Comparison of ENCODE assay signal across 24 cellular contexts in the genomic region with DNA sequence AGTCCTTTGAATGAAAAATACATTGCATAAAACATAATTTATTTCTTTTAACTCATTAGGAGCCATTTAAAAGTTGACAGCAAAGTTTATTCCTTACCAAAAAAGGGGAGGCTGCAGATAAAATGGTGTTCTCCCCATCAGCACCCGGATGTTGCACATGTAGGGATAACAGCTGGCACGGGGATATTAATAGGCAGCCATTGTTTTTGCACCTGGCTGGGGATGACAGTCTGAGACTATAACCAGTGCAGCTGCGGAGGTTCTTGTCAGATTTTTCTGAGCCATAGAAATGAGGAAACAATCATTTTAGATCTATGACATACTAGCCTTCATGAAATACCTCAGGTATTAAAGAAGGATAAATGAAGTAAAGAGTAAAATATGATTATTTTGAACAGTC. TPM values are rescaled to one million over a fixed set of nuclear protein-coding genes. Genes with fewer than 3 reads are reported as not detected.
DNase-seq lines count a peak whose midpoint lies in the region; ATAC-seq, FAIRE-seq and TF ChIP-seq lines count a peak whose summit lies in the region.
"Had no signal": no experiment of that assay in that cellular context is flagged by ENCODE, and none has a peak within 500 bp of the region (broad histone marks: within the 10 kb centered on the region; RNA-seq: fewer than 3 reads in every experiment).

No MANE protein-coding gene starts in this region.

- no peaks in the 10 kb centered on the region for H3K27me3 Mint-ChIP-seq in activated CD4-positive, alpha-beta T cell treated with anti-CD3 and anti-CD28 coated beads, Interleukin-2, amount 10 ng/mL, durations not matched to agents 7 days and 5 days

- H3K4me1 ChIP-seq in pancreas = no peaks in the 10 kb centered on the region
- no peaks in the 10 kb centered on the region for H3K4me1 ChIP-seq in esophagus muscularis mucosa
- H3K4me1 ChIP-seq: breast epithelium, vagina had no signal

- intact Hi-C loops in pancreas (cut with DNase I) (no loop called here), esophagus muscularis mucosa (cut with DNase I) (no loop called here)

- no peak overlapping the region for H3K4me3 Mint-ChIP-seq in activated CD4-positive, alpha-beta T cell treated with anti-CD3 and anti-CD28 coated beads, Interleukin-2, amount 10 ng/mL, durations not matched to agents 7 days and 5 days

- H3K9me3 ChIP-seq in pancreas (no peaks in the 10 kb centered on the region), esophagus muscularis mucosa (peaks cover 0 to 5% (median 2%) of the 10 kb centered on the region in 4 donors)
- H3K9me3 ChIP-seq: vagina had no signal

- FAIRE-seq in pancreas (lab: Jason Lieb, UNC) = no peak
- FAIRE-seq: GM19239, H1 had no signal

- H3K27me3 ChIP-seq in pancreas (no peaks in the 10 kb centered on the region), esophagus muscularis mucosa (no peaks in the 10 kb centered on the region)
- H3K27me3 ChIP-seq: breast epithelium, vagina had no signal

- CTCF ChIA-PET in activated CD4-positive, alpha-beta T cell treated with anti-CD3 and anti-CD28 coated beads, Interleukin-2, amount 10 ng/mL, durations not matched to agents 7 days and 5 days (lab: Charles Lee) = no interaction called here
- CTCF ChIA-PET in GM10248 (lab: Yijun Ruan, JAX) = interaction anchor here (1.1 to 1.4 kb wide), 2 partner anchors 14 to 250 kb away, joined by 3 to 4 read pairs; no protein-coding TSS in a partner anchor

- H3K9me3 Mint-ChIP-seq in activated CD4-positive, alpha-beta T cell treated with anti-CD3 and anti-CD28 coated beads, Interleukin-2, amount 10 ng/mL, durations not matched to agents 7 days and 5 days = peaks cover 16% of the 10 kb centered on the region

- H3K36me3 Mint-ChIP-seq in activated CD4-positive, alpha-beta T cell treated with anti-CD3 and anti-CD28 coated beads, Interleukin-2, amount 10 ng/mL, durations not matched to agents 7 days and 5 days (ENCODE audit: low read depth) = peaks cover 22% of the 10 kb centered on the region

- POLR2A ChIA-PET in activated CD4-positive, alpha-beta T cell treated with anti-CD3 and anti-CD28 coated beads, Interleukin-2, amount 10 ng/mL, durations not matched to agents 7 days and 5 days (lab: Charles Lee) = no interaction called here
- POLR2A ChIA-PET in GM10248 (lab: Yijun Ruan, JAX) = no interaction called here

- no peak overlapping the region for H3K27ac ChIP-seq in pancreas
- no peak overlapping the region for H3K27ac ChIP-seq in esophagus muscularis mucosa (replicated peaks in 1 of 4)
- H3K27ac ChIP-seq: breast epithelium, vagina had no signal

- H3K36me3 ChIP-seq in pancreas (no peaks in the 10 kb centered on the region), esophagus muscularis mucosa (no peaks in the 10 kb centered on the region)
- H3K36me3 ChIP-seq: breast epithelium, vagina had no signal

- DNase-seq in activated CD4-positive, alpha-beta T cell treated with anti-CD3 and anti-CD28 coated beads, Interleukin-2, amount 10 ng/mL, durations not matched to agents 7 days and 5 days = no peak
- no peak for DNase-seq in activated CD4-positive, alpha-beta T cell treated with anti-CD3 and anti-CD28 coated beads, Interleukin-2, amount 50 U/mL, for 1 hour
- DNase-seq in NCI-H1417 (lab: John Stamatoyannopoulos, UW) (peak in 2 of 3 experiments; percentile 89 to 98), RPMI8226 (peak; percentile 27), OCI-M2 (lab: John Stamatoyannopoulos, UW; ENCODE audit: unreplicated experiment) (no peak), pancreas (no peak), GM10248 (ENCODE audit: extremely low spot score) (no peak), esophagus muscularis mucosa (ENCODE audit: extremely low spot score) (no peak)
- DNase-seq: activated CD4-positive, CD25-positive, alpha-beta regulatory T cell treated with anti-CD3 and anti-CD28 coated beads, Interleukin-2, amount 50 U/mL, for 72 hours; CD8-positive, alpha-beta memory T cell; cortex of kidney; islet precursor cell; KG1; NCI-H1694 treated with DMSO at 0.1 percent for 48 hours; NCI-H82; right cardiac atrium; T1000 had no signal

- no peak for TF ChIP-seq EP300 in esophagus muscularis mucosa (IDR thresholded peaks at IDR 0.05)

- ATAC-seq in pancreas = no peak
- ATAC-seq: Panc1, right cardiac atrium, SK-N-SH treated with all-trans-retinoic acid at 6 μM for 48 hours had no signal

- H3K27ac Mint-ChIP-seq in activated CD4-positive, alpha-beta T cell treated with anti-CD3 and anti-CD28 coated beads, Interleukin-2, amount 10 ng/mL, durations not matched to agents 7 days and 5 days = peak overlapping the region; percentile 89

- no peak for TF ChIP-seq CTCF in pancreas (IDR thresholded peaks at IDR 0.05)
- no peak for TF ChIP-seq CTCF in GM10248 (IDR thresholded peaks at IDR 0.05; ENCODE audit: control extremely low read depth, extremely low read depth, low read depth, missing control alignments)
- TF ChIP-seq CTCF in esophagus muscularis mucosa (IDR thresholded peaks at IDR 0.05) = no peak

- no peak overlapping the region for H3K4me3 ChIP-seq in pancreas
- no peak overlapping the region for H3K4me3 ChIP-seq in esophagus muscularis mucosa
- H3K4me3 ChIP-seq: breast epithelium, lung, vagina had no signal

- whole genome bisulfite sequencing in pancreas, 2 donors = 76 to 77% methylated on average over 3 of the region's 3 CpGs
- WGBS in esophagus muscularis mucosa = 66% methylated on average over 3 of the region's 3 CpGs

- H3K4me1 Mint-ChIP-seq in activated CD4-positive, alpha-beta T cell treated with anti-CD3 and anti-CD28 coated beads, Interleukin-2, amount 10 ng/mL, durations not matched to agents 7 days and 5 days = peaks cover 67% of the 10 kb centered on the region

- no peak for TF ChIP-seq POLR2A in esophagus muscularis mucosa (IDR thresholded peaks at IDR 0.05; ENCODE audit: low read depth)

RNA-seq across cellular contexts. Expression of a gene that starts 20.1 kb away (rescaled TPM):
- 10 to 100 TPM; 59.2 to 60.1 TPM for total RNA-seq in activated CD4-positive, alpha-beta T cell treated with anti-CD3 and anti-CD28 coated beads, Interleukin-2, amount 10 ng/mL, durations not matched to agents 7 days and 5 days
- total RNA-seq in pancreas (10 to 100 TPM in 2 of 6 donors, 1 to 10 TPM in 4; 6.6 to 16.3 (median 7.6) TPM), esophagus muscularis mucosa (10 to 100 TPM; 43.2 to 68.4 (median 52.4) TPM)
- 1 to 10 TPM; 3.2 to 4.3 TPM for polyA plus RNA-seq in pancreas

Comparison
In these comparisons a context has a peak if more than half of its experiments do, and no peak if none do; other contexts are left out.
1. DNase-seq: peak in NCI-H1417 (2 of 3) and RPMI8226 (single experiment); none in activated CD4-positive, alpha-beta T cell treated with anti-CD3 and anti-CD28 coated beads, Interleukin-2, amount 10 ng/mL, durations not matched to agents 7 days and 5 days (single experiment), activated CD4-positive, alpha-beta T cell treated with anti-CD3 and anti-CD28 coated beads, Interleukin-2, amount 50 U/mL, for 1 hour (single experiment), OCI-M2 (single experiment), pancreas (0 of 6), GM10248 (single experiment) and esophagus muscularis mucosa (single experiment).